In the genomic region with DNA sequence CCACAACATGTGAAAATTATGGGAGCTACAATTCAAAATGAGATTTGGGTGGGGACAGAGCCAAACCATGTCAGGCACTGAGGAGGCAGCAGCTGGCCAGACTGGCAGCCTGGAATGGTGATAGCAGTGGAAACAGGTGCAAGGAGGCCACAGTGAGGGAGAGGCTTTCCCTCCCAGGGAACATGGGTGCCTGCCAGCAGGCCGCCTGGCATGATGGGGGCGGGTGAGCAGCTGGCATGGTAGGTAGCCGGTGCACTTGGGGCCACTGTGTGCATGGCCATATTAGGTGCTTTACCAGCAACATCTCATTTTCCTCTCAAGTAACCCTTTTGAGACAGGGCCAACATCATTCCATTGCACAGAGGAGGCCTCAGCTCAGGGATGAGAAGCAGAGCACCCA, we compare ENCODE assay signal across 17 cellular contexts.
"Had no signal": no experiment of that assay in that cellular context is flagged by ENCODE, and none has a peak within 500 bp of the region (broad histone marks: within the 10 kb centered on the region; RNA-seq: fewer than 3 reads in every experiment).

No MANE protein-coding gene starts in this region.

- H3K4me3 Mint-ChIP-seq: activated CD4-positive, alpha-beta T cell treated with anti-CD3 and anti-CD28 coated beads, Interleukin-2, amount 10 ng/mL, durations not matched to agents 24 days and 14 days; activated naive CD8-positive, alpha-beta T cell treated with anti-CD3 and anti-CD28 coated beads, Interleukin-2, amount 10 ng/mL, durations not matched to agents 7 days and 5 days; activated T-helper 1 cell treated with anti-CD3 and anti-CD28 coated beads, Interleukin-12 subunit alpha, Interleukin-12 subunit beta, Interleukin-2, Interleukin-4 antibody, amounts not matched to agents 30 ng/mL and 10 ng/mL and 1 ng/mL, durations not matched to agents 14 hours and 24 hours and 36 hours; immature natural killer cell had no signal

- H3K36me3 ChIP-seq: brain microvascular endothelial cell, neutrophil, prostate gland, sigmoid colon had no signal

- H3K4me3 ChIP-seq: mucosa of descending colon, prostate gland, sigmoid colon had no signal

- H3K27ac Mint-ChIP-seq: activated CD4-positive, alpha-beta T cell treated with anti-CD3 and anti-CD28 coated beads, Interleukin-2, amount 10 ng/mL, durations not matched to agents 24 days and 14 days; activated naive CD8-positive, alpha-beta T cell treated with anti-CD3 and anti-CD28 coated beads, Interleukin-2, amount 10 ng/mL, durations not matched to agents 7 days and 5 days; activated T-helper 1 cell treated with anti-CD3 and anti-CD28 coated beads, Interleukin-12 subunit alpha, Interleukin-12 subunit beta, Interleukin-2, Interleukin-4 antibody, amounts not matched to agents 30 ng/mL and 10 ng/mL and 1 ng/mL, durations not matched to agents 14 hours and 24 hours and 36 hours; immature natural killer cell had no signal

- H3K36me3 Mint-ChIP-seq: activated naive CD8-positive, alpha-beta T cell treated with anti-CD3 and anti-CD28 coated beads, Interleukin-2, amount 10 ng/mL, durations not matched to agents 7 days and 5 days; immature natural killer cell; naive thymus-derived CD8-positive, alpha-beta T cell had no signal

- H3K27ac ChIP-seq: brain microvascular endothelial cell, neutrophil, prostate gland, sigmoid colon had no signal

- H3K9me3 Mint-ChIP-seq: activated CD4-positive, alpha-beta T cell treated with anti-CD3 and anti-CD28 coated beads, Interleukin-2, amount 10 ng/mL, durations not matched to agents 24 days and 14 days; activated naive CD8-positive, alpha-beta T cell treated with anti-CD3 and anti-CD28 coated beads, Interleukin-2, amount 10 ng/mL, durations not matched to agents 7 days and 5 days; activated T-helper 1 cell treated with anti-CD3 and anti-CD28 coated beads, Interleukin-12 subunit alpha, Interleukin-12 subunit beta, Interleukin-2, Interleukin-4 antibody, amounts not matched to agents 30 ng/mL and 10 ng/mL and 1 ng/mL, durations not matched to agents 14 hours and 24 hours and 36 hours; immature natural killer cell; naive thymus-derived CD8-positive, alpha-beta T cell had no signal

- H3K9me3 ChIP-seq: mucosa of descending colon, neutrophil, prostate gland, sigmoid colon had no signal

- ATAC-seq: mucosa of descending colon; naive thymus-derived CD8-positive, alpha-beta T cell had no signal

- DNase-seq: activated CD4-positive, alpha-beta T cell treated with anti-CD3 and anti-CD28 coated beads, Interleukin-2, amount 10 ng/mL, durations not matched to agents 24 days and 14 days; activated CD4-positive, CD25-positive, alpha-beta regulatory T cell; activated naive CD4-positive, alpha-beta T cell; activated naive CD8-positive, alpha-beta T cell treated with anti-CD3 and anti-CD28 coated beads, Interleukin-2, amount 10 ng/mL, durations not matched to agents 7 days and 5 days; brain microvascular endothelial cell; effector CD8-positive, alpha-beta T cell; foreskin fibroblast; glutamatergic neuron; immature natural killer cell; mucosa of descending colon; naive thymus-derived CD8-positive, alpha-beta T cell; sigmoid colon; stimulated activated CD4-positive, alpha-beta T cell treated with anti-CD3 and anti-CD28 coated beads, Interleukin-12 subunit alpha, Interleukin-12 subunit beta, amount 100 ng/mL, for 4 hours; stimulated activated CD4-positive, alpha-beta T cell treated with anti-CD3 and anti-CD28 coated beads, Interleukin-2, amount 100 ng/mL, for 24 hours had no signal

- H3K4me1 ChIP-seq: prostate gland had no signal
